20 cellular contexts compared by ENCODE assay signal in the genomic region with DNA sequence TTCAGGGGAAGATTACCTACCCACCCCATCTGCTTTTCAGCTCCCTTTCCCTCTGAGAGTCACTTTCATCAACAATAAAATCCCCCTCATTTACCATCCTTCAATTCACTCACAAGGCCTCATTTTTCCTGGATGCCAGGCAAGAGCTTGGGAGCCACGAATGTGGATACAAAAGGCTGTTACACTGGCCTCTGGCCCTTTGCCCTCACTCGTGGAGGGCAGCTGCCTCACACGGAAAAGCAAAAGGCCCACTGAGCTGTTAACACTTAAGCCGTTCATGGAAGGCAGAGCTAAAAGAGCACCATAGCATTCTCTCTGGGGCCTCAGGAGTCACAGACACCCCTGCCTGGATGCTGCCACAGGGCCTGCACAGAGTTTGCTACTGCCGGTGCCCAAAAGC.
DNase-seq lines count a peak whose midpoint lies in the region; ATAC-seq and TF ChIP-seq lines count a peak whose summit lies in the region.
"Had no signal": no experiment of that assay in that cellular context is flagged by ENCODE, and none has a peak within 500 bp of the region (broad histone marks: within the 10 kb centered on the region; RNA-seq: fewer than 3 reads in every experiment).

No MANE protein-coding gene starts in this region.

- 82 to 85% (median 84%) methylated on average over 5 of the region's 5 CpGs for WGBS in psoas muscle, 3 donors

- H3K4me3 Mint-ChIP-seq in natural killer cell treated with Interleukin-12 subunit alpha and Interleukin-12 subunit beta and Interleukin-15 and Interleukin-18, amount 100 ng/mL, for 72 hours: no peak overlapping the region
- H3K4me3 Mint-ChIP-seq: CD8-positive, alpha-beta memory T cell; GM23338 had no signal

- H3K9me3 ChIP-seq in neuron (ENCODE audit: low read length) (no peaks in the 10 kb centered on the region), psoas muscle (no peaks in the 10 kb centered on the region)
- H3K9me3 ChIP-seq: HAP-1 had no signal

- H2AFZ ChIP-seq in neuron (ENCODE audit: low read depth, low read length): no peak overlapping the region
- H2AFZ ChIP-seq: GM23338 had no signal

- no peak for ATAC-seq in psoas muscle
- no peak for ATAC-seq in natural killer cell treated with Interleukin-12 subunit alpha and Interleukin-12 subunit beta and Interleukin-15 and Interleukin-18, amount 100 ng/mL, for 72 hours
- ATAC-seq: GM23338 had no signal

- peaks cover 6% of the 10 kb centered on the region for H3K36me3 Mint-ChIP-seq in natural killer cell treated with Interleukin-12 subunit alpha and Interleukin-12 subunit beta and Interleukin-15 and Interleukin-18, amount 100 ng/mL, for 72 hours
- H3K36me3 Mint-ChIP-seq: CD8-positive, alpha-beta memory T cell had no signal

- TF ChIP-seq CTCF in dorsolateral prefrontal cortex (IDR thresholded peaks at IDR 0.05 in 54 of 56, conservative IDR thresholded peaks at IDR 0.05 in 2 of 56; ENCODE audit: low read depth in 1 of 56, partially characterized antibody in 56 of 56): no peak
- TF ChIP-seq CTCF in psoas muscle (IDR thresholded peaks at IDR 0.05): no peak

- no peaks in the 10 kb centered on the region for H3K36me3 ChIP-seq in neuron (ENCODE audit: insufficient read depth, low read length)
- H3K36me3 ChIP-seq in psoas muscle (ENCODE audit: insufficient read depth in 1 of 2, low read depth in 1 of 2): no peaks in the 10 kb centered on the region
- H3K36me3 ChIP-seq: HAP-1, Peyer's patch had no signal

- H3K27me3 ChIP-seq in dorsolateral prefrontal cortex (no peaks in the 10 kb centered on the region), neuron (ENCODE audit: insufficient read depth, low read length) (no peaks in the 10 kb centered on the region), psoas muscle (ENCODE audit: insufficient read depth in 3 of 3, low read length in 2 of 3) (no peaks in the 10 kb centered on the region)
- H3K27me3 ChIP-seq: Peyer's patch had no signal

- DNase-seq in dorsolateral prefrontal cortex (peak in 7 of 10 donors; percentile 10 to 51 (median 37)), inferior parietal cortex (ENCODE audit: extremely low spot score) (peak; percentile 22), superior temporal gyrus (ENCODE audit: extremely low spot score) (peak; percentile 45), psoas muscle (no peak), UCSD-AML1 (lab: John Stamatoyannopoulos, UW; ENCODE audit: unreplicated experiment) (no peak), ACHN (no peak)
- no peak for DNase-seq in natural killer cell treated with Interleukin-12 subunit alpha and Interleukin-12 subunit beta and Interleukin-15 and Interleukin-18, amount 100 ng/mL, for 72 hours (ENCODE audit: low spot score)
- DNase-seq: Calu3; CD8-positive, alpha-beta memory T cell; DMS153; KG1; NCI-H1092; NCI-H1436; NCI-H2029; NCI-H226; Peyer's patch had no signal

- peaks cover 12% of the 10 kb centered on the region for H3K9me3 Mint-ChIP-seq in natural killer cell treated with Interleukin-12 subunit alpha and Interleukin-12 subunit beta and Interleukin-15 and Interleukin-18, amount 100 ng/mL, for 72 hours

- H3K27me3 Mint-ChIP-seq in natural killer cell treated with Interleukin-12 subunit alpha and Interleukin-12 subunit beta and Interleukin-15 and Interleukin-18, amount 100 ng/mL, for 72 hours: no peaks in the 10 kb centered on the region
- H3K27me3 Mint-ChIP-seq: CD8-positive, alpha-beta memory T cell had no signal

- intact Hi-C loops in dorsolateral prefrontal cortex (cut with DNase I) (no loop called here), psoas muscle (cut with DNase I) (no loop called here)

- H3K27ac Mint-ChIP-seq in natural killer cell treated with Interleukin-12 subunit alpha and Interleukin-12 subunit beta and Interleukin-15 and Interleukin-18, amount 100 ng/mL, for 72 hours: no peak overlapping the region
- H3K27ac Mint-ChIP-seq: GM23338 had no signal

- H3K27ac ChIP-seq in dorsolateral prefrontal cortex (peak overlapping the region in 23 of 59 donors; percentile 2 to 72 (median 32)), psoas muscle (no peak overlapping the region)
- H3K27ac ChIP-seq: C4-2B, Peyer's patch had no signal

- H3K4me1 ChIP-seq in neuron (ENCODE audit: insufficient read depth, low read length) (peaks cover 11% of the 10 kb centered on the region), psoas muscle (no peaks in the 10 kb centered on the region)
- H3K4me1 ChIP-seq: HAP-1, Peyer's patch had no signal

- in situ Hi-C loops in ACHN (cut with HindIII; ENCODE audit: low pct_ligation_motif_present, low pct_unique_long_range_greater_than_20kb, low sequenced_read_pairs): no loop called here

- no peaks in the 10 kb centered on the region for H3K4me1 Mint-ChIP-seq in natural killer cell treated with Interleukin-12 subunit alpha and Interleukin-12 subunit beta and Interleukin-15 and Interleukin-18, amount 100 ng/mL, for 72 hours (ENCODE audit: low read depth in 2 of 2)
- H3K4me1 Mint-ChIP-seq: CD8-positive, alpha-beta memory T cell; GM23338 had no signal

- H3K4me3 ChIP-seq in dorsolateral prefrontal cortex (no peak overlapping the region), neuron (ENCODE audit: low read length) (peak overlapping the region; percentile 11), psoas muscle (no peak overlapping the region)
- H3K4me3 ChIP-seq: GM23338, HAP-1, Peyer's patch had no signal

Comparison
In these comparisons a context has a peak if more than half of its experiments do, and no peak if none do; other contexts are left out.
1. DNase-seq: peak in dorsolateral prefrontal cortex (7 of 10), inferior parietal cortex (single experiment) and superior temporal gyrus (single experiment); none in psoas muscle (0 of 2), UCSD-AML1 (single experiment), ACHN (single experiment) and natural killer cell treated with Interleukin-12 subunit alpha and Interleukin-12 subunit beta and Interleukin-15 and Interleukin-18, amount 100 ng/mL, for 72 hours (single experiment).